In the genomic region with DNA sequence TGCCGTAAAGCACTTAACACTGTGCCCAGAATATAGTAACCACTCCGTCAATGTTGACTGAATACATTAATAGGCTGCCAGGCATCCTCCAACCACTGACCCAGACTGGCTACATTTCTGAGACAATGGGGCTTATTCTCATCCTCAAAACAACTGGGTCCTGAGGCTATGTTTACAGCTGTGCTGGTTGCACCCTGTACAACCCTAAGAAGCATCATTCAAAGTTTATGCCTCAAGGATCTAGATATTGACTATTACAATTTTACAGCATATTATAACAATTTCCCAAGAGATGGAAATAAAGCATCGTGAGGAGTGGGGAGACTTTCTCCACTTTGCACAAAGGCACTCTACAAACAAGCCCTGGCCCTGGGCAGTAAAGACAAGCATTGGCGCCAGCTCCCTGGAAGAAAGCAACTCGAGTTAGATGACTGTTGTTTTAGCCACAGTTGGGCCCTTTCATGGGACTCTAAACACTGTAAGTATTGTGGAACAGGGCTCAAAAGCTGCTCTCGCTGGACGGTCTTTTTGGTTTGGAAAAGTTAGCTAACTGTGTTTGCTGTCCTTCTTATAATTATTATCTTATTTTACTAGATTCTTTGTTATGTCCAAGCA, we compare ENCODE assay signal across 19 cellular contexts.
DNase-seq lines count a peak whose midpoint lies in the region.
"Had no signal": no experiment of that assay in that cellular context is flagged by ENCODE, and none has a peak within 500 bp of the region (broad histone marks: within the 10 kb centered on the region; RNA-seq: fewer than 3 reads in every experiment).

No MANE protein-coding gene starts in this region.

- peak overlapping the region; percentile 94 for H3K27ac ChIP-seq in caudate nucleus (ENCODE audit: low read depth, low read length)
- H3K27ac ChIP-seq: 22Rv1, GM23248, HL-60 had no signal

- DNase-seq in Ammon's horn (ENCODE audit: low spot score), result peak; percentile 90
- peak in 52 of 61 donors; percentile 7 to 89 (median 62) for DNase-seq in caudate nucleus (lab: John Stamatoyannopoulos, UW)
- peak in 34 of 51 donors; percentile 15 to 92 (median 51) for DNase-seq in hypothalamus (lab: John Stamatoyannopoulos, UW)
- peak; percentile 98 for DNase-seq in pons (ENCODE audit: low spot score)
- DNase-seq in NCI-H345 treated with DMSO at 0.1 percent for 48 hours (lab: John Stamatoyannopoulos, UW; ENCODE audit: unreplicated experiment), result no peak
- no peak for DNase-seq in germinal center (ENCODE audit: low spot score)
- no peak for DNase-seq in activated gamma-delta T cell (lab: John Stamatoyannopoulos, UW)
- no peak for DNase-seq in DMS53 (lab: John Stamatoyannopoulos, UW)
- DNase-seq: BE2C; CD4-positive, alpha-beta memory T cell; DMS79 treated with DMSO at 0.1 percent for 48 hours; GM23248; HCEC 1CT; NCI-H1417; NCI-H1930; NCI-H446; NK-92 treated with Interleukin-12 subunit alpha and Interleukin-12 subunit beta, amount 100 ng/mL, for 24 hours had no signal

Comparison
In these comparisons a context has a peak if more than half of its experiments do, and no peak if none do; other contexts are left out.
1. DNase-seq: peak in Ammon's horn (single experiment), caudate nucleus (52 of 61), hypothalamus (34 of 51) and pons (single experiment); none in NCI-H345 treated with DMSO at 0.1 percent for 48 hours (single experiment), germinal center (single experiment), activated gamma-delta T cell (single experiment) and DMS53 (single experiment).